ENCODE assay signal across 15 cellular contexts in genomic region chr1:69328186-69328585, GRCh38.
DNase-seq lines count a peak whose midpoint lies in the region; TF ChIP-seq lines count a peak whose summit lies in the region.
"Had no signal": no experiment of that assay in that cellular context is flagged by ENCODE, and none has a peak within 500 bp of the region (broad histone marks: within the 10 kb centered on the region; RNA-seq: fewer than 3 reads in every experiment).

No MANE protein-coding gene starts in this region.

- H3K4me1 ChIP-seq in mammary epithelial cell (ENCODE audit: insufficient read depth, low read length) = no peaks in the 10 kb centered on the region
- no peaks in the 10 kb centered on the region for H3K4me1 ChIP-seq in mesendoderm (ENCODE audit: control insufficient read depth, low read depth, low read length)
- no peaks in the 10 kb centered on the region for H3K4me1 ChIP-seq in prostate gland (replicated peaks)
- H3K4me1 ChIP-seq: A549, Caco-2 had no signal

- POLR2A ChIA-PET in MCF 10A (lab: Yijun Ruan, JAX) = no interaction called here

- H3K27ac ChIP-seq in mammary epithelial cell (ENCODE audit: insufficient read depth, low read depth, low read length) = no peak overlapping the region
- H3K27ac ChIP-seq in mesendoderm (ENCODE audit: low read depth, low read length) = no peak overlapping the region
- no peak overlapping the region for H3K27ac ChIP-seq in prostate gland
- H3K27ac ChIP-seq: 22Rv1, A549, C4-2B had no signal

- H3K9ac ChIP-seq in mammary epithelial cell (ENCODE audit: insufficient read depth, low read length) = no peak overlapping the region
- H3K9ac ChIP-seq in mesendoderm (ENCODE audit: low read length) = no peak overlapping the region

- H2BK120ac ChIP-seq in mesendoderm (ENCODE audit: low read depth, low read length) = no peak overlapping the region

- no peak overlapping the region for H4K8ac ChIP-seq in mesendoderm (ENCODE audit: low read depth, low read length)

- no peaks in the 10 kb centered on the region for H3K79me2 ChIP-seq in mammary epithelial cell (ENCODE audit: insufficient read depth, low read length)
- H3K79me2 ChIP-seq in mesendoderm (ENCODE audit: control insufficient read depth, insufficient read depth, low read length) = no peaks in the 10 kb centered on the region

- peaks cover 13% of the 10 kb centered on the region for H3K27me3 Mint-ChIP-seq in MCF 10A (ENCODE audit: insufficient read depth, unreplicated experiment)
- no peaks in the 10 kb centered on the region for H3K27me3 Mint-ChIP-seq in activated T-cell treated with anti-CD3 and anti-CD28 coated beads, Interleukin-2, amount 50 U/mL, for 24 hours
- H3K27me3 Mint-ChIP-seq: CD4-positive, alpha-beta T cell had no signal

- WGBS in mammary epithelial cell (ENCODE audit: low coverage, missing lambda C conversion rate) = 39% methylated on average over 5 of the region's 5 CpGs
- no CpG with 5 or more reads among the region's 5 CpGs for WGBS in mesendoderm (ENCODE audit: extremely low coverage, insufficient coverage, low lambda C conversion rate)
- 82% methylated on average over 5 of the region's 5 CpGs for WGBS in prostate gland

- CTCF ChIA-PET in mammary epithelial cell (lab: Charles Lee; ENCODE audit: low non-redundant PET) (no interaction called here), MCF 10A (lab: Yijun Ruan, JAX) (no interaction called here)

- H3K27me3 ChIP-seq in mammary epithelial cell (ENCODE audit: insufficient read depth, low read length) (no peaks in the 10 kb centered on the region), mesendoderm (ENCODE audit: insufficient read depth, low read length, poor library complexity) (no peaks in the 10 kb centered on the region), prostate gland (replicated peaks; ENCODE audit: insufficient read depth) (no peaks in the 10 kb centered on the region)

- in situ Hi-C loops in mammary epithelial cell (cut with MboI; ENCODE audit: low sequenced_read_pairs in 2 of 2) (no loop called here), astrocyte of the cerebellum (cut with HindIII; ENCODE audit: low sequenced_read_pairs) (no loop called here)

- H3K4me1 Mint-ChIP-seq in MCF 10A (ENCODE audit: insufficient read depth, unreplicated experiment) = no peaks in the 10 kb centered on the region
- no peaks in the 10 kb centered on the region for H3K4me1 Mint-ChIP-seq in activated T-cell treated with anti-CD3 and anti-CD28 coated beads, Interleukin-2, amount 50 U/mL, for 24 hours (ENCODE audit: low read depth)
- H3K4me1 Mint-ChIP-seq: H9 had no signal

- BruUV-seq in mammary epithelial cell (replicated peaks; lab: Mats Ljungman, UMichigan) = no TSS peak
- BruUV-seq in MCF 10A (replicated peaks; lab: Mats Ljungman, UMichigan) = no TSS peak

- TF ChIP-seq POLR2A in prostate gland (IDR thresholded peaks at IDR 0.05) = no peak

- no peak overlapping the region for H2AK5ac ChIP-seq in mesendoderm (ENCODE audit: low read length)

- H3K4me3 Mint-ChIP-seq in MCF 10A (ENCODE audit: unreplicated experiment) = no peak overlapping the region
- H3K4me3 Mint-ChIP-seq in activated T-cell treated with anti-CD3 and anti-CD28 coated beads, Interleukin-2, amount 50 U/mL, for 24 hours = no peak overlapping the region
- H3K4me3 Mint-ChIP-seq: CD4-positive, alpha-beta T cell; H9 had no signal

- no peaks in the 10 kb centered on the region for H4K20me1 ChIP-seq in mammary epithelial cell (ENCODE audit: insufficient read depth, low read length)

- no peaks in the 10 kb centered on the region for H3K9me3 ChIP-seq in mammary epithelial cell (replicated peaks; ENCODE audit: insufficient read depth, low read length)
- no peaks in the 10 kb centered on the region for H3K9me3 ChIP-seq in prostate gland
- H3K9me3 ChIP-seq: A549, Caco-2 had no signal

- no peak overlapping the region for H3K18ac ChIP-seq in mesendoderm (ENCODE audit: low read length)

- no peak overlapping the region for H2AFZ ChIP-seq in mammary epithelial cell (ENCODE audit: low read depth, low read length)

- H3K4me3 ChIP-seq in mammary epithelial cell (replicated peaks in 1 of 3; ENCODE audit: insufficient read depth in 1 of 3, low read depth in 2 of 3, low read length in 3 of 3) (no peak overlapping the region), astrocyte of the cerebellum (ENCODE audit: low read depth, low read length) (no peak overlapping the region), mesendoderm (ENCODE audit: low read length) (no peak overlapping the region), prostate gland (no peak overlapping the region)
- H3K4me3 ChIP-seq: A549 had no signal

- H3K4me2 ChIP-seq in mammary epithelial cell (ENCODE audit: insufficient read depth, low read depth, low read length) = no peak overlapping the region
- no peak overlapping the region for H3K4me2 ChIP-seq in mesendoderm (ENCODE audit: low read length)
- H3K4me2 ChIP-seq: A549 had no signal

- no peak overlapping the region for H3K23ac ChIP-seq in mesendoderm (ENCODE audit: low read length)

- H3K36me3 ChIP-seq in mammary epithelial cell (ENCODE audit: insufficient read depth, low read length) (no peaks in the 10 kb centered on the region), mesendoderm (ENCODE audit: control insufficient read depth, insufficient read depth, low read length) (no peaks in the 10 kb centered on the region), prostate gland (no peaks in the 10 kb centered on the region)

- H3K27ac Mint-ChIP-seq in MCF 10A (ENCODE audit: low read depth, unreplicated experiment) = no peak overlapping the region
- no peak overlapping the region for H3K27ac Mint-ChIP-seq in activated T-cell treated with anti-CD3 and anti-CD28 coated beads, Interleukin-2, amount 50 U/mL, for 24 hours
- H3K27ac Mint-ChIP-seq: CD4-positive, alpha-beta T cell; H9 had no signal

- H2BK15ac ChIP-seq in mesendoderm (replicated peaks; ENCODE audit: low read depth) = no peak overlapping the region

- H2BK5ac ChIP-seq in mesendoderm (ENCODE audit: low read length) = no peak overlapping the region

- DNase-seq in mammary epithelial cell (peak; percentile 38), MCF 10A (ENCODE audit: unreplicated experiment) (no peak), astrocyte of the cerebellum (ENCODE audit: low read depth) (peak; percentile 8), mesendoderm (peak; percentile 37), prostate gland (ENCODE audit: low spot score) (no peak), putamen (ENCODE audit: low spot score) (no peak)
- no peak for DNase-seq in activated T-cell treated with anti-CD3 and anti-CD28 coated beads, Interleukin-2, amount 50 U/mL, for 24 hours
- DNase-seq: Caco-2; CD4-positive, alpha-beta T cell; GDM1; GOT3; H9 had no signal

- intact Hi-C loops in mammary epithelial cell (cut with micrococcal nuclease) = no loop called here
- intact Hi-C loops in MCF 10A (cut with micrococcal nuclease) = no loop called here
- intact Hi-C loops in prostate gland (cut with DNase I) = no loop called here

- no peaks in the 10 kb centered on the region for H3K9me3 Mint-ChIP-seq in MCF 10A (ENCODE audit: unreplicated experiment)
- peaks cover 24% of the 10 kb centered on the region for H3K9me3 Mint-ChIP-seq in activated T-cell treated with anti-CD3 and anti-CD28 coated beads, Interleukin-2, amount 50 U/mL, for 24 hours

- H4K5ac ChIP-seq in mesendoderm (ENCODE audit: low read length) = no peak overlapping the region

- H3K36me3 Mint-ChIP-seq in MCF 10A (ENCODE audit: insufficient read depth, unreplicated experiment) = no peaks in the 10 kb centered on the region
- no peaks in the 10 kb centered on the region for H3K36me3 Mint-ChIP-seq in activated T-cell treated with anti-CD3 and anti-CD28 coated beads, Interleukin-2, amount 50 U/mL, for 24 hours (ENCODE audit: low read depth)

- H3K79me1 ChIP-seq in mesendoderm (ENCODE audit: low read length) = no peaks in the 10 kb centered on the region

- TF ChIP-seq CTCF in mammary epithelial cell (conservative IDR thresholded peaks at IDR 0.05 in 1 of 2, IDR thresholded peaks at IDR 0.05 in 1 of 2; ENCODE audit: extremely low read depth in 1 of 2, insufficient read depth in 1 of 2, low read depth in 1 of 2, low read length in 2 of 2) = no peak
- no peak for TF ChIP-seq CTCF in MCF 10A (IDR thresholded peaks at IDR 0.05; ENCODE audit: unreplicated experiment)
- no peak for TF ChIP-seq CTCF in astrocyte of the cerebellum (IDR thresholded peaks at IDR 0.05; ENCODE audit: low read depth, low read length, missing control alignments)
- TF ChIP-seq CTCF in prostate gland (IDR thresholded peaks at IDR 0.05) = no peak

- H3K4ac ChIP-seq in mesendoderm (ENCODE audit: low read depth, low read length) = no peak overlapping the region

- H3K56ac ChIP-seq in mesendoderm (ENCODE audit: low read length) = no peak overlapping the region

- dilution Hi-C loops in mammary epithelial cell (cut with HindIII; ENCODE audit: low sequenced_read_pairs) = no loop called here

Comparison
In these comparisons a context has a peak if more than half of its experiments do, and no peak if none do; other contexts are left out.
1. DNase-seq: peak in mammary epithelial cell (single experiment), astrocyte of the cerebellum (single experiment) and mesendoderm (single experiment); none in MCF 10A (single experiment), prostate gland (single experiment), activated T-cell treated with anti-CD3 and anti-CD28 coated beads, Interleukin-2, amount 50 U/mL, for 24 hours (single experiment) and putamen (single experiment).